ENCODE assay signal across 1 cellular context in genomic region chr7:151115836-151116418, GRCh38.
TF ChIP-seq lines count a peak whose summit lies in the region.

No MANE protein-coding gene starts in this region.

TF ChIP-seq in WTC11, 78 proteins besides CTCF, POLR2A, EP300 and RAD21 (continued from another document):
- TF ChIP-seq ARID4B (CRISPR knock-in tag; IDR thresholded peaks at IDR 0.05; ENCODE audit: borderline replicate concordance): no peak
- no peak for TF ChIP-seq ATF1 (CRISPR knock-in tag; IDR thresholded peaks at IDR 0.05)
- TF ChIP-seq AFF4 (CRISPR knock-in tag; IDR thresholded peaks at IDR 0.05; ENCODE audit: borderline replicate concordance): no peak
- no peak for TF ChIP-seq JUN (CRISPR knock-in tag; IDR thresholded peaks at IDR 0.05)
- no peak for TF ChIP-seq CDX4 (CRISPR knock-in tag; IDR thresholded peaks at IDR 0.05; ENCODE audit: borderline replicate concordance)
- TF ChIP-seq TEAD1 (CRISPR knock-in tag; IDR thresholded peaks at IDR 0.05): no peak
- no peak for TF ChIP-seq USF1 (CRISPR knock-in tag; IDR thresholded peaks at IDR 0.05)
- TF ChIP-seq RORB (CRISPR knock-in tag; IDR thresholded peaks at IDR 0.05): no peak
